In genomic region chr11:66003291-66003690, GRCh38 we compare ENCODE assay signal across 8 cellular contexts. TPM values are rescaled to one million over a fixed set of nuclear protein-coding genes. Genes with fewer than 3 reads are reported as not detected.
A peak's percentile ranks its signal among the peaks of the same experiment; 100 is the strongest.
DNase-seq lines count a peak whose midpoint lies in the region; ATAC-seq and TF ChIP-seq lines count a peak whose summit lies in the region.

No MANE protein-coding gene starts in this region.

- H3K4me1 Mint-ChIP-seq in naive B cell = peaks cover 18 to 50% (median 34%) of the 10 kb centered on the region in 3 donors

- H3K79me2 ChIP-seq in KMS-11 (ENCODE audit: insufficient read depth, low read depth) = peaks cover 27% of the 10 kb centered on the region

- H3K9me3 Mint-ChIP-seq in naive B cell = no peaks in the 10 kb centered on the region

- no peak overlapping the region for H2AFZ ChIP-seq in KMS-11 (ENCODE audit: low read depth)

- peak overlapping the region; percentile 77 to 100 (median 96) for H3K4me3 Mint-ChIP-seq in naive B cell

- H3K36me3 ChIP-seq in KMS-11 (ENCODE audit: insufficient read depth) = 0 out of 2 replicates have a peak, but pooled peaks cover 5% of the 10 kb centered on the region

- no peak for TF ChIP-seq CTCF in AG09309 (IDR thresholded peaks at IDR 0.05; ENCODE audit: control insufficient read depth, insufficient read depth, low read depth, low read length, missing control alignments)
- TF ChIP-seq CTCF in KMS-11 (conservative IDR thresholded peaks at IDR 0.05; ENCODE audit: low read depth, low read length) = no peak

- peaks cover 21% of the 10 kb centered on the region for H3K4me1 ChIP-seq in KMS-11 (ENCODE audit: low read depth, poor library complexity, severe bottlenecking)

- H3K4me3 ChIP-seq in AG09309 (ENCODE audit: control insufficient read depth, low read depth, low read length) (peak overlapping the region; percentile 91), KMS-11 (IDR thresholded peaks at IDR 0.05; ENCODE audit: insufficient read depth, low read depth, low read length) (no peak overlapping the region)

- H3K4me2 ChIP-seq in KMS-11 = peak overlapping the region; percentile 71

- peaks cover under 1 to 4% of the 10 kb centered on the region in 2 donors for H3K36me3 Mint-ChIP-seq in naive B cell

- peak overlapping the region; percentile 21; the same call in 1 of the 2 replicates for H3K27ac ChIP-seq in KMS-11
- H3K27ac ChIP-seq in caudate nucleus (ENCODE audit: low read depth, low read length) = peak overlapping the region; percentile 99

- H4K20me1 ChIP-seq in KMS-11 (ENCODE audit: insufficient read depth) = no peaks in the 10 kb centered on the region

- DNase-seq in AG09309 (ENCODE audit: low read depth) (no peak), caudate nucleus (lab: John Stamatoyannopoulos, UW) (no peak), naive B cell (no peak), DMS153 (lab: John Stamatoyannopoulos, UW) (no peak), NOMO-1 treated with DMSO at 0.1 percent for 48 hours (lab: John Stamatoyannopoulos, UW; ENCODE audit: unreplicated experiment) (no peak)
- DNase-seq in stimulated activated CD4-positive, alpha-beta T cell treated with anti-CD3 and anti-CD28 coated beads, Interleukin-15, amount 100 ng/mL, for 24 hours = no peak

- no peaks in the 10 kb centered on the region for H3K27me3 ChIP-seq in KMS-11 (ENCODE audit: insufficient read depth, low read depth)

- ATAC-seq in naive B cell (ENCODE audit: low read depth in 2 of 2) (no peak), GM18511 (IDR thresholded peaks at IDR 0.05; ENCODE audit: unreplicated experiment) (no peak)

- H3K9ac ChIP-seq in KMS-11 = peak overlapping the region; percentile 63; the same call in 1 of the 2 replicates

- H3K27ac Mint-ChIP-seq in naive B cell = peak overlapping the region in 4 of 6 donors; percentile 28 to 85 (median 58)

- H3K27me3 Mint-ChIP-seq in naive B cell = no peaks in the 10 kb centered on the region

RNA-seq across cellular contexts. Expression of gene BANF1, which starts 1.0 kb away (rescaled TPM):
- 100 to 1,000 TPM; 162 to 247 (median 189) TPM for polyA plus RNA-seq in naive B cell (ENCODE audit: low read depth in 6 of 6)

RNA-seq across cellular contexts. Expression of gene EIF1AD, which starts 1.3 kb away (rescaled TPM):
- 10 to 100 TPM in 5 of 6 donors, 1 to 10 TPM in 1; 4.9 to 34.2 (median 20.1) TPM for polyA plus RNA-seq in naive B cell (ENCODE audit: low read depth in 6 of 6)

RNA-seq across cellular contexts. Expression of gene CST6, which starts 8.5 kb away (rescaled TPM):
- polyA plus RNA-seq in naive B cell (ENCODE audit: low read depth in 6 of 6) = not detected

RNA-seq across cellular contexts. Expression of gene CATSPER1, which starts 23.0 kb away (rescaled TPM):
- polyA plus RNA-seq in naive B cell (ENCODE audit: low read depth in 6 of 6) = under 1 TPM in 1 of 6 donors, not detected in 5; 0.11 TPM

RNA-seq across cellular contexts. Expression of gene SART1, which starts 41.8 kb away (rescaled TPM):
- polyA plus RNA-seq in naive B cell (ENCODE audit: low read depth in 6 of 6) = 10 to 100 TPM; 13.9 to 39.7 (median 18.3) TPM
